11 cellular contexts compared by ENCODE assay signal in the genomic region with DNA sequence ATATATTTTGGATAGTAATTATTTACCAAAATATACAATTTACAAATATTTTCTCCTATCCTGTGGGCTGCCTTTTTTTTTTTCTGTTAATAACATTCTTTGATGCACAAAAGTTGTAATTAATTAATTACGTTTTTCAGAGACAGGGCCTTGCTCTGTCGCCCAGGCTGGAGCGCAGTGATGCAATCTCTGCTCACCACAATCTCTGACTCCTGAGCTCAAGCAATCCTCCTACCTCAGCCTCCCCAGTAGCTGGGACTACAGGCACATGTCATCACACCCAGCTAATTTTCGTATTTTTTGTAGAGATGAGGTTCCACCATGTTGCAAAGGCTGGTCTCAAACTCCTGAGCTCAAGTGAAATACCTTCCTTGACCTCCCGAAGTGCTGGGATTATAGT.
"Had no signal": no experiment of that assay in that cellular context is flagged by ENCODE, and none has a peak within 500 bp of the region (broad histone marks: within the 10 kb centered on the region; RNA-seq: fewer than 3 reads in every experiment).

No MANE protein-coding gene starts in this region.

- H3K27ac Mint-ChIP-seq: GM23338, H9, HFFc6 had no signal

- H3K4me3 ChIP-seq: GM23248, GM23338, HAP-1 had no signal

- FAIRE-seq: H1, H54 had no signal

- H2AFZ ChIP-seq: GM23248, GM23338 had no signal

- DNase-seq: GM23248, GOT3, H7, H9, HCEC 1CT, HFFc6 had no signal

- H3K27ac ChIP-seq: GM23248 had no signal

- H3K9ac ChIP-seq: GM23248 had no signal

- H3K36me3 ChIP-seq: HAP-1 had no signal

- ATAC-seq: GM23338, HCT116 had no signal

- H3K4me1 ChIP-seq: HAP-1 had no signal

- H3K4me1 Mint-ChIP-seq: GM23338, H9 had no signal

- H3K4me2 ChIP-seq: GM23338 had no signal

- H3K4me3 Mint-ChIP-seq: GM23338, H9, HFFc6 had no signal

- H3K9me3 ChIP-seq: HAP-1 had no signal

- H3K9me3 Mint-ChIP-seq: GM23338, HFFc6 had no signal
